In the genomic region with DNA sequence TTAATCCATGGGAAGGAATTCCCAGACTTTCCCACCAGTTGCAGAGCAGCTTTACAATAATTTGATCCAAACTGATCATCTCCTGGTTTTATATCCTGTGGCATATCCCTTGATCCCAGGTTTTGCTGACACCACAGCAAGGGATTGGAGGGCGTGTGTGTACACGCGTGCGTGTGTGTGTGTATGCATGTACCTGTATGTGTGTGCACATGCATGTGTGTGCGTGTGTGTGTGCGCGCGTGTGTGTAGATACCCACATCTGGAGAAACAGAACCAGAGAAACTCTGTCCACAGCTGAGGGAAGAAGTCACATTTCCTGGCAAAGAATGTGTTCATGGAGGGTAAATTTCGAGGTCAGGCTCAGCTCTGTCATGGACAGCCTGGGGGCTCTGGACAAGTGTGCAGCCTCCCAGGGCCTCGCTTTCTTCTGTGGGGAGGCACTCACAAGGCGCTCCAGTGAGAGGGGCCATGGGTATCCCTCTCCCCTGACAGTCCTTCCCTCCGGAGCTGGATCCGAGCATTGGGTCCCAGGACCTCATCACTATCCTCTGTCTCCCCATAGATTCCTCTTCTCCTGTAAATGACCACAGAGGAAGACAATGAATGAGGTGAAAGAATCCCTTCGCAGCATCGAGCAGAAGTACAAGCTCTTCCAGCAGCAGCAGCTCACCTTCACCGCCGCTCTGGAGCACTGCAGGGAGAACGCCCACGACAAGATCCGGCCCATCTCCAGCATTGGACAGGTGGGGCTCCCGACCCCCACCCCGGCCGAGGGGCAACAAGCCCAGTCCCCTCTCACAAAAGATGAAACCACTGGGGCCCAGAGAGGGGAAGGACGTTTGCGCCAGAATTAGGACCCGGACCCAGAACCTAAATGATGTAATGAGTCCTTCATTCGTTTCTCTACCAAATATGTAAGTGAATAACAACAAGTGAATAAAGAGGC, we compare ENCODE assay signal across 13 cellular contexts. TPM values are rescaled to one million over a fixed set of nuclear protein-coding genes. Genes with fewer than 3 reads are reported as not detected.
A peak's percentile ranks its signal among the peaks of the same experiment; 100 is the strongest.
DNase-seq lines count a peak whose midpoint lies in the region; TF ChIP-seq lines count a peak whose summit lies in the region.
"Had no signal": no experiment of that assay in that cellular context is flagged by ENCODE, and none has a peak within 500 bp of the region (broad histone marks: within the 10 kb centered on the region; RNA-seq: fewer than 3 reads in every experiment).

No MANE protein-coding gene starts in this region.

- H3K27ac ChIP-seq in HEK293 (ENCODE audit: extremely low read depth, low read depth, low read length) = no peak overlapping the region
- no peak overlapping the region for H3K27ac ChIP-seq in colonic mucosa
- H3K27ac ChIP-seq: A549 had no signal

- POLR2A ChIA-PET in HEK293 (lab: Yijun Ruan, JAX) = interaction anchor here (0.7 kb wide), 1 partner anchor 60 kb away, joined by 3 read pairs; no protein-coding TSS in a partner anchor
- POLR2A ChIA-PET in MCF 10A (lab: Yijun Ruan, JAX) = interaction anchor here (0.9 kb wide), 1 partner anchor 10 kb away, joined by 3 read pairs; no protein-coding TSS in a partner anchor

- no peaks in the 10 kb centered on the region; the same call in none of the 2 replicates for H3K27me3 Mint-ChIP-seq in HFFc6 (ENCODE audit: insufficient read depth)
- H3K27me3 Mint-ChIP-seq in MCF 10A (ENCODE audit: insufficient read depth, unreplicated experiment) = no peaks in the 10 kb centered on the region
- H3K27me3 Mint-ChIP-seq in activated T-helper 1 cell treated with anti-CD3 and anti-CD28 coated beads, Interleukin-12 subunit alpha, Interleukin-12 subunit beta, Interleukin-2, Interleukin-4 antibody, amounts not matched to agents 30 ng/mL and 10 ng/mL and 1 ng/mL, durations not matched to agents 14 hours and 24 hours and 36 hours (ENCODE audit: insufficient read depth) = no peaks in the 10 kb centered on the region
- H3K27me3 Mint-ChIP-seq: CD4-positive, alpha-beta T cell had no signal

- H3K4me1 ChIP-seq in HEK293 (ENCODE audit: control insufficient read depth, insufficient read depth, low read length) = no peaks in the 10 kb centered on the region
- H3K4me1 ChIP-seq in colonic mucosa = no peaks in the 10 kb centered on the region

- H3K36me3 ChIP-seq in HEK293 (ENCODE audit: control insufficient read depth in 2 of 2, insufficient read depth in 1 of 2, low read length in 2 of 2) (no peaks in the 10 kb centered on the region), colonic mucosa (no peaks in the 10 kb centered on the region)

- DNase-seq in epidermal melanocyte (ENCODE audit: insufficient read length, low spot score) (peak; percentile 3), posterior vena cava (ENCODE audit: low spot score) (peak; percentile 25), colonic mucosa (no peak), HFFc6 (no peak), MCF 10A (ENCODE audit: unreplicated experiment) (no peak)
- no peak for DNase-seq in activated T-helper 1 cell treated with anti-CD3 and anti-CD28 coated beads, Interleukin-12 subunit alpha, Interleukin-12 subunit beta, Interleukin-2, Interleukin-4 antibody, amounts not matched to agents 30 ng/mL and 10 ng/mL and 1 ng/mL, durations not matched to agents 14 hours and 24 hours and 36 hours (ENCODE audit: low spot score)
- DNase-seq: C1 segment of cervical spinal cord; Calu3; CD4-positive, alpha-beta T cell; DMS 273 treated with DMSO at 0.1 percent for 48 hours had no signal

- H3K27ac Mint-ChIP-seq in HFFc6 (no peak overlapping the region), MCF 10A (ENCODE audit: low read depth, unreplicated experiment) (no peak overlapping the region)
- no peak overlapping the region for H3K27ac Mint-ChIP-seq in activated T-helper 1 cell treated with anti-CD3 and anti-CD28 coated beads, Interleukin-12 subunit alpha, Interleukin-12 subunit beta, Interleukin-2, Interleukin-4 antibody, amounts not matched to agents 30 ng/mL and 10 ng/mL and 1 ng/mL, durations not matched to agents 14 hours and 24 hours and 36 hours
- H3K27ac Mint-ChIP-seq: CD4-positive, alpha-beta T cell had no signal

- BruUV-seq in MCF 10A (replicated peaks; lab: Mats Ljungman, UMichigan) = no TSS peak

- CTCF ChIA-PET in HEK293 (lab: Yijun Ruan, JAX) (interaction anchor here (2.6 kb wide), 1 partner anchor 18 kb away, joined by 16 read pairs; no protein-coding TSS in a partner anchor), MCF 10A (lab: Yijun Ruan, JAX) (interaction anchor here (1.9 kb wide), 1 partner anchor 12 kb away, joined by 4 read pairs; no protein-coding TSS in a partner anchor)

- no peaks in the 10 kb centered on the region for H3K27me3 ChIP-seq in colonic mucosa

- no peaks in the 10 kb centered on the region for H3K9me3 Mint-ChIP-seq in HFFc6
- no peaks in the 10 kb centered on the region for H3K9me3 Mint-ChIP-seq in MCF 10A (ENCODE audit: unreplicated experiment)
- H3K9me3 Mint-ChIP-seq in activated T-helper 1 cell treated with anti-CD3 and anti-CD28 coated beads, Interleukin-12 subunit alpha, Interleukin-12 subunit beta, Interleukin-2, Interleukin-4 antibody, amounts not matched to agents 30 ng/mL and 10 ng/mL and 1 ng/mL, durations not matched to agents 14 hours and 24 hours and 36 hours = no peaks in the 10 kb centered on the region
- H3K9me3 Mint-ChIP-seq: CD4-positive, alpha-beta T cell had no signal

- no peak overlapping the region for H3K4me3 ChIP-seq in HEK293 (ENCODE audit: low read depth, low read length)
- no peak overlapping the region for H3K4me3 ChIP-seq in colonic mucosa
- H3K4me3 ChIP-seq: A549 had no signal

- H3K4me1 Mint-ChIP-seq in HFFc6 (ENCODE audit: low read depth) (peaks cover 13% of the 10 kb centered on the region), MCF 10A (ENCODE audit: insufficient read depth, unreplicated experiment) (no peaks in the 10 kb centered on the region)
- H3K4me1 Mint-ChIP-seq in activated T-helper 1 cell treated with anti-CD3 and anti-CD28 coated beads, Interleukin-12 subunit alpha, Interleukin-12 subunit beta, Interleukin-2, Interleukin-4 antibody, amounts not matched to agents 30 ng/mL and 10 ng/mL and 1 ng/mL, durations not matched to agents 14 hours and 24 hours and 36 hours (ENCODE audit: low read depth) = peaks cover 26% of the 10 kb centered on the region

- no peak overlapping the region for H3K9ac ChIP-seq in colonic mucosa (ENCODE audit: low read depth in 2 of 2, low read length in 2 of 2)

- TF ChIP-seq CTCF in HEK293 (tag by site-specific recombination; IDR thresholded peaks at IDR 0.05) = no peak
- no peak for TF ChIP-seq CTCF in colonic mucosa (IDR thresholded peaks at IDR 0.05)
- TF ChIP-seq CTCF in HFFc6 (IDR thresholded peaks at IDR 0.05) = no peak
- no peak for TF ChIP-seq CTCF in MCF 10A (IDR thresholded peaks at IDR 0.05; ENCODE audit: unreplicated experiment)

- no peaks in the 10 kb centered on the region for H3K36me3 Mint-ChIP-seq in HFFc6 (ENCODE audit: low read depth)
- H3K36me3 Mint-ChIP-seq in MCF 10A (ENCODE audit: insufficient read depth, unreplicated experiment) = peaks cover 10% of the 10 kb centered on the region
- H3K36me3 Mint-ChIP-seq in activated T-helper 1 cell treated with anti-CD3 and anti-CD28 coated beads, Interleukin-12 subunit alpha, Interleukin-12 subunit beta, Interleukin-2, Interleukin-4 antibody, amounts not matched to agents 30 ng/mL and 10 ng/mL and 1 ng/mL, durations not matched to agents 14 hours and 24 hours and 36 hours (ENCODE audit: low read depth) = no peaks in the 10 kb centered on the region

- intact Hi-C loops in posterior vena cava (cut with DNase I) = no loop called here
- intact Hi-C loops in colonic mucosa (cut with DNase I) = no loop called here
- intact Hi-C loops in MCF 10A (cut with micrococcal nuclease) = no loop called here
- intact Hi-C loops in activated T-helper 1 cell treated with anti-CD3 and anti-CD28 coated beads, Interleukin-12 subunit alpha, Interleukin-12 subunit beta, Interleukin-2, Interleukin-4 antibody, amounts not matched to agents 30 ng/mL and 10 ng/mL and 1 ng/mL, durations not matched to agents 14 hours and 24 hours and 36 hours (cut with micrococcal nuclease) = no loop called here

- H3K9me3 ChIP-seq in HEK293 (ENCODE audit: control insufficient read depth, insufficient read depth, low read depth, low read length) (no peaks in the 10 kb centered on the region), colonic mucosa (no peaks in the 10 kb centered on the region)
- H3K9me3 ChIP-seq: A549 had no signal

- H3K4me3 Mint-ChIP-seq in HFFc6 (no peak overlapping the region), MCF 10A (ENCODE audit: unreplicated experiment) (no peak overlapping the region)
- no peak overlapping the region for H3K4me3 Mint-ChIP-seq in activated T-helper 1 cell treated with anti-CD3 and anti-CD28 coated beads, Interleukin-12 subunit alpha, Interleukin-12 subunit beta, Interleukin-2, Interleukin-4 antibody, amounts not matched to agents 30 ng/mL and 10 ng/mL and 1 ng/mL, durations not matched to agents 14 hours and 24 hours and 36 hours
- H3K4me3 Mint-ChIP-seq: CD4-positive, alpha-beta T cell had no signal

TF ChIP-seq in HEK293, 187 proteins besides CTCF, POLR2A, EP300 and RAD21:
- TF ChIP-seq SP7 (tag by site-specific recombination; IDR thresholded peaks at IDR 0.05) = no peak
- TF ChIP-seq, protein P1, sequence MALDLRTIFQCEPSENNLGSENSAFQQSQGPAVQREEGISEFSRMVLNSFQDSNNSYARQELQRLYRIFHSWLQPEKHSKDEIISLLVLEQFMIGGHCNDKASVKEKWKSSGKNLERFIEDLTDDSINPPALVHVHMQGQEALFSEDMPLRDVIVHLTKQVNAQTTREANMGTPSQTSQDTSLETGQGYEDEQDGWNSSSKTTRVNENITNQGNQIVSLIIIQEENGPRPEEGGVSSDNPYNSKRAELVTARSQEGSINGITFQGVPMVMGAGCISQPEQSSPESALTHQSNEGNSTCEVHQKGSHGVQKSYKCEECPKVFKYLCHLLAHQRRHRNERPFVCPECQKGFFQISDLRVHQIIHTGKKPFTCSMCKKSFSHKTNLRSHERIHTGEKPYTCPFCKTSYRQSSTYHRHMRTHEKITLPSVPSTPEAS (tag by site-specific recombination; IDR thresholded peaks at IDR 0.05) = peak; percentile 95

RNA-seq across cellular contexts. Expression of a gene that starts 4.9 kb away (rescaled TPM):
- 1 to 10 TPM; 2.7 to 3.7 TPM for total RNA-seq in posterior vena cava
- total RNA-seq in colonic mucosa = 1 to 10 TPM; 1.1 to 2.7 TPM
- 1 to 10 TPM; 5.7 to 8.9 (median 6.3) TPM for total RNA-seq in HFFc6 (2021; fragmentation: NEBNext Ultra II Directional; extraction: Animal tissue kit (Norgen Biotek cat#: 25700))
- total RNA-seq in MCF 10A (2022) = 4.4 and 8.0 TPM in 2 replicates
- 0.88 and 0.91 TPM in 2 replicates for total RNA-seq in activated T-helper 1 cell treated with anti-CD3 and anti-CD28 coated beads, Interleukin-12 subunit alpha, Interleukin-12 subunit beta, Interleukin-2, Interleukin-4 antibody, amounts not matched to agents 30 ng/mL and 10 ng/mL and 1 ng/mL, durations not matched to agents 14 hours and 24 hours and 36 hours

RNA-seq across cellular contexts. Expression of a gene that starts 5.5 kb away (rescaled TPM):
- total RNA-seq in posterior vena cava (1 to 10 TPM in 1 of 2 donors, under 1 TPM in 1; 0.24 to 1.3 TPM), colonic mucosa (under 1 TPM; 0.16 to 0.59 TPM), MCF 10A (2022) (0.42 and 1.1 TPM in 2 replicates)
- under 1 TPM in 5 of 6 experiments, not detected in 1; 0.07 to 0.24 (median 0.12) TPM for total RNA-seq in HFFc6 (2021; fragmentation: NEBNext Ultra II Directional; extraction: Animal tissue kit (Norgen Biotek cat#: 25700))
- not detected in 2 replicates for total RNA-seq in activated T-helper 1 cell treated with anti-CD3 and anti-CD28 coated beads, Interleukin-12 subunit alpha, Interleukin-12 subunit beta, Interleukin-2, Interleukin-4 antibody, amounts not matched to agents 30 ng/mL and 10 ng/mL and 1 ng/mL, durations not matched to agents 14 hours and 24 hours and 36 hours
- total RNA-seq: CD4-positive, alpha-beta T cell; HepG2 had no signal

Comparison
In these comparisons a context has a peak if more than half of its experiments do, and no peak if none do; other contexts are left out.
1. DNase-seq: peak in epidermal melanocyte (single experiment) and posterior vena cava (single experiment); none in colonic mucosa (single experiment), HFFc6 (single experiment), MCF 10A (single experiment) and activated T-helper 1 cell treated with anti-CD3 and anti-CD28 coated beads, Interleukin-12 subunit alpha, Interleukin-12 subunit beta, Interleukin-2, Interleukin-4 antibody, amounts not matched to agents 30 ng/mL and 10 ng/mL and 1 ng/mL, durations not matched to agents 14 hours and 24 hours and 36 hours (single experiment).